Comparison of ENCODE assay signal across 18 cellular contexts in genomic region chr2:47640356-47640755, GRCh38.
DNase-seq lines count a peak whose midpoint lies in the region; ATAC-seq and TF ChIP-seq lines count a peak whose summit lies in the region.
"Had no signal": no experiment of that assay in that cellular context is flagged by ENCODE, and none has a peak within 500 bp of the region (broad histone marks: within the 10 kb centered on the region; RNA-seq: fewer than 3 reads in every experiment).

No MANE protein-coding gene starts in this region.

- no peaks in the 10 kb centered on the region; the same call in 1 of the 2 replicates for H3K27me3 Mint-ChIP-seq in WTC11 (ENCODE audit: low read depth)
- H3K27me3 Mint-ChIP-seq in mesothelial cell of epicardium (ENCODE audit: low read depth): no peaks in the 10 kb centered on the region
- H3K27me3 Mint-ChIP-seq: B cell had no signal

- H3K4me3 Mint-ChIP-seq in WTC11 (no peak overlapping the region), mesothelial cell of epicardium (no peak overlapping the region)
- H3K4me3 Mint-ChIP-seq: B cell; CD4-positive, CD25-positive, alpha-beta regulatory T cell; CD8-positive, alpha-beta T cell had no signal

- no peak overlapping the region for H3K14ac ChIP-seq in trophoblast cell (ENCODE audit: low read length)

- H2BK12ac ChIP-seq in trophoblast cell (ENCODE audit: low read length): peak overlapping the region; percentile 65

- H3K4me3 ChIP-seq in trophoblast cell (ENCODE audit: low read depth, low read length): no peak overlapping the region
- H3K4me3 ChIP-seq: BLaER1 had no signal

- no peaks in the 10 kb centered on the region for H3K27me3 ChIP-seq in trophoblast cell (ENCODE audit: insufficient read depth, low read length)
- H3K27me3 ChIP-seq: BLaER1 had no signal

- H3K36me3 ChIP-seq in trophoblast cell (ENCODE audit: control insufficient read depth in 1 of 2, insufficient read depth in 2 of 2, low read length in 2 of 2): no peaks in the 10 kb centered on the region
- H3K36me3 ChIP-seq: BLaER1 had no signal

- no peak for ATAC-seq in WTC11
- ATAC-seq: CD8-positive, alpha-beta T cell had no signal

- H3K4ac ChIP-seq in trophoblast cell (ENCODE audit: low read depth, low read length): no peak overlapping the region

- no peaks in the 10 kb centered on the region for H3K4me1 ChIP-seq in trophoblast cell (ENCODE audit: control insufficient read depth in 1 of 2, insufficient read depth in 2 of 2, low read length in 2 of 2)

- H4K91ac ChIP-seq in trophoblast cell (ENCODE audit: low read depth, low read length): no peak overlapping the region

- no peaks in the 10 kb centered on the region for H3K9me3 ChIP-seq in trophoblast cell (ENCODE audit: insufficient read depth, low read depth, low read length)
- H3K9me3 ChIP-seq: BLaER1, Caco-2 had no signal

- no peak overlapping the region for H2BK120ac ChIP-seq in trophoblast cell (ENCODE audit: insufficient read depth, low read length, poor library complexity)

- H3K4me1 Mint-ChIP-seq in WTC11 (peaks cover 45% of the 10 kb centered on the region), mesothelial cell of epicardium (no peaks in the 10 kb centered on the region)
- H3K4me1 Mint-ChIP-seq: CD4-positive, CD25-positive, alpha-beta regulatory T cell had no signal

- POLR2A ChIA-PET in WTC11 (lab: Charles Lee): no interaction called here

- DNase-seq in activated CD8-positive, alpha-beta memory T cell treated with anti-CD3 and anti-CD28 coated beads for 24 hours: peak; percentile 7
- DNase-seq in activated CD8-positive, alpha-beta memory T cell treated with anti-CD3 and anti-CD28 coated beads, Interleukin-2, amount 50 U/mL, for 48 hours: no peak
- DNase-seq in islet precursor cell (peak; percentile 29), trophoblast cell (no peak), WTC11 (ENCODE audit: low spot score) (no peak), iPS-NIHi11 (ENCODE audit: low spot score) (no peak), mesothelial cell of epicardium (ENCODE audit: low spot score in 2 of 2, unreplicated experiment in 2 of 2) (no peak)
- DNase-seq: CD4-positive, CD25-positive, alpha-beta regulatory T cell; CD8-positive, alpha-beta T cell; DMS153; DND-41; GOT3; HCEC 1CT had no signal

- H3K23ac ChIP-seq in trophoblast cell (ENCODE audit: low read length): no peak overlapping the region

- H3K9me3 Mint-ChIP-seq in WTC11 (peaks cover 12% of the 10 kb centered on the region), mesothelial cell of epicardium (peaks cover 6% of the 10 kb centered on the region)

- H3K79me1 ChIP-seq in trophoblast cell (ENCODE audit: low read length): no peaks in the 10 kb centered on the region

- H3K79me2 ChIP-seq in trophoblast cell (ENCODE audit: control insufficient read depth, insufficient read depth, low read length, poor library complexity): no peaks in the 10 kb centered on the region

- no peak overlapping the region for H3K4me2 ChIP-seq in trophoblast cell (ENCODE audit: low read length)
- H3K4me2 ChIP-seq: BLaER1 had no signal

- no peak overlapping the region for H4K8ac ChIP-seq in trophoblast cell (ENCODE audit: low read depth, low read length)

- WGBS in trophoblast cell (ENCODE audit: extremely low coverage, insufficient coverage, insufficient read length): no CpG with 5 or more reads among the region's 3 CpGs

- no peak overlapping the region for H2AFZ ChIP-seq in trophoblast cell (ENCODE audit: insufficient read depth, low read length, poor library complexity)

- H3K36me3 Mint-ChIP-seq in WTC11 (peaks cover 7% of the 10 kb centered on the region), mesothelial cell of epicardium (no peaks in the 10 kb centered on the region)
- H3K36me3 Mint-ChIP-seq: CD4-positive, CD25-positive, alpha-beta regulatory T cell; CD8-positive, alpha-beta T cell had no signal

- H4K12ac ChIP-seq in trophoblast cell (ENCODE audit: low read depth, low read length): no peak overlapping the region

- CTCF ChIA-PET in WTC11 (lab: Charles Lee): interaction anchor here (0.7 to 3.6 kb wide), 2 partner anchors 14 to 117 kb away, joined by 4 to 27 read pairs; no protein-coding TSS in a partner anchor

- no peak for TF ChIP-seq CTCF in WTC11 (IDR thresholded peaks at IDR 0.05)
- TF ChIP-seq CTCF in mesothelial cell of epicardium (IDR thresholded peaks at IDR 0.05; ENCODE audit: unreplicated experiment): no peak

- H3K27ac ChIP-seq in trophoblast cell (ENCODE audit: low read depth, low read length): no peak overlapping the region
- H3K27ac ChIP-seq: 22Rv1, BLaER1, C4-2B had no signal

- H3K9ac ChIP-seq in trophoblast cell (ENCODE audit: low read length): no peak overlapping the region
- H3K9ac ChIP-seq: BLaER1 had no signal

- no peak overlapping the region for H2BK5ac ChIP-seq in trophoblast cell (ENCODE audit: low read depth, low read length, poor library complexity)

- no peak overlapping the region for H2AK5ac ChIP-seq in trophoblast cell (ENCODE audit: low read length)

- H3K18ac ChIP-seq in trophoblast cell (ENCODE audit: low read length): no peak overlapping the region

- H3K27ac Mint-ChIP-seq in WTC11 (no peak overlapping the region), mesothelial cell of epicardium (no peak overlapping the region)
- H3K27ac Mint-ChIP-seq: B cell; CD4-positive, CD25-positive, alpha-beta regulatory T cell; CD8-positive, alpha-beta T cell had no signal

TF ChIP-seq in WTC11, 78 proteins besides CTCF, POLR2A, EP300 and RAD21 (continues in another document):
- TF ChIP-seq IRF1 (CRISPR knock-in tag; IDR thresholded peaks at IDR 0.05) (no peak), STAT6 (CRISPR knock-in tag; conservative IDR thresholded peaks at IDR 0.05; ENCODE audit: low read depth) (no peak), ZNF532 (CRISPR knock-in tag; IDR thresholded peaks at IDR 0.05; ENCODE audit: borderline replicate concordance) (no peak), GTF2I (CRISPR knock-in tag; conservative IDR thresholded peaks at IDR 0.05) (no peak), MLX (CRISPR knock-in tag; IDR thresholded peaks at IDR 0.05) (no peak)

Comparison
In these comparisons a context has a peak if more than half of its experiments do, and no peak if none do; other contexts are left out.
1. DNase-seq: peak in activated CD8-positive, alpha-beta memory T cell treated with anti-CD3 and anti-CD28 coated beads for 24 hours (single experiment) and islet precursor cell (single experiment); none in activated CD8-positive, alpha-beta memory T cell treated with anti-CD3 and anti-CD28 coated beads, Interleukin-2, amount 50 U/mL, for 48 hours (single experiment), trophoblast cell (0 of 2), WTC11 (single experiment), iPS-NIHi11 (single experiment) and mesothelial cell of epicardium (0 of 2).